In genomic region chr16:30775381-30776099, GRCh38 we compare ENCODE assay signal across 8 cellular contexts. TPM values are rescaled to one million over a fixed set of nuclear protein-coding genes. Genes with fewer than 3 reads are reported as not detected.
A peak's percentile ranks its signal among the peaks of the same experiment; 100 is the strongest.
DNase-seq lines count a peak whose midpoint lies in the region; ATAC-seq and TF ChIP-seq lines count a peak whose summit lies in the region.

No MANE protein-coding gene starts in this region.

- intact Hi-C loops in A673 (cut with micrococcal nuclease; ENCODE audit: unreplicated experiment): loop anchor here (5.0 kb wide), 1 partner anchor 147 kb away; the partner anchor contains the start of gene FBXL19
- intact Hi-C loops in Panc1 (cut with micrococcal nuclease; ENCODE audit: unreplicated experiment): no loop called here

- DNase-seq in A673 (ENCODE audit: low spot score) (peak; percentile 89), HK-2 (ENCODE audit: unreplicated experiment) (peak; percentile 80), Panc1 (ENCODE audit: low read depth, low spot score) (peak; percentile 63), fibroblast of the conjunctiva (ENCODE audit: low read depth) (peak; percentile 79)
- DNase-seq in activated effector memory CD4-positive, alpha-beta T cell treated with Interleukin-2 at 50 U/mL for 16 hours: peak; percentile 25
- DNase-seq in natural killer cell treated with Interleukin-12 subunit alpha and Interleukin-12 subunit beta and Interleukin-15 and Interleukin-18, amount 100 ng/mL, for 72 hours (ENCODE audit: low spot score): peak; percentile 70

- CTCF ChIA-PET in A673 (lab: Charles Lee) (no interaction called here), Panc1 (lab: Charles Lee) (interaction anchor here (0.6 kb wide), 1 partner anchor 360 kb away, joined by 3 read pairs; the partner anchor contains the start of gene PRSS8)

- ATAC-seq in GM18505 (IDR thresholded peaks at IDR 0.05; ENCODE audit: unreplicated experiment) (peak; percentile 49), Panc1 (peak; percentile 89)
- ATAC-seq in natural killer cell treated with Interleukin-12 subunit alpha and Interleukin-12 subunit beta and Interleukin-15 and Interleukin-18, amount 100 ng/mL, for 72 hours: peak; percentile 69 to 79

- H3K27me3 Mint-ChIP-seq in natural killer cell treated with Interleukin-12 subunit alpha and Interleukin-12 subunit beta and Interleukin-15 and Interleukin-18, amount 100 ng/mL, for 72 hours: peaks cover 3 to 9% of the 10 kb centered on the region in 2 donors

- no peak for TF ChIP-seq CTCF in A673 (conservative IDR thresholded peaks at IDR 0.05; ENCODE audit: low read depth, low read length)
- TF ChIP-seq CTCF in Panc1 (IDR thresholded peaks at IDR 0.05): no peak

- BruUV-seq in A673 (replicated peaks; lab: Mats Ljungman, UMichigan) (no TSS peak), Panc1 (replicated peaks; lab: Mats Ljungman, UMichigan) (no TSS peak)

- H3K9me3 Mint-ChIP-seq in natural killer cell treated with Interleukin-12 subunit alpha and Interleukin-12 subunit beta and Interleukin-15 and Interleukin-18, amount 100 ng/mL, for 72 hours: no peaks in the 10 kb centered on the region

- H3K4me3 Mint-ChIP-seq in natural killer cell treated with Interleukin-12 subunit alpha and Interleukin-12 subunit beta and Interleukin-15 and Interleukin-18, amount 100 ng/mL, for 72 hours: peak overlapping the region; percentile 70

- H3K4me1 ChIP-seq in A673 (ENCODE audit: insufficient read depth, low read length, poor library complexity, severe bottlenecking) (peaks cover 4% of the 10 kb centered on the region), Panc1 (ENCODE audit: control insufficient read depth, insufficient read depth, low read length) (peaks cover 17% of the 10 kb centered on the region), stomach smooth muscle (ENCODE audit: control insufficient read depth, insufficient read depth, low read length) (peaks cover 25% of the 10 kb centered on the region)

- TF ChIP-seq POLR2A in GM18505 (IDR thresholded peaks at IDR 0.05; ENCODE audit: borderline replicate concordance, extremely low read depth, insufficient read depth, insufficient read length): peak; percentile 58

- H3K27me3 ChIP-seq in A673 (replicated peaks; ENCODE audit: insufficient read depth, low read depth, low read length, poor library complexity): no peaks in the 10 kb centered on the region
- no peaks in the 10 kb centered on the region for H3K27me3 ChIP-seq in Panc1 (ENCODE audit: control insufficient read depth, insufficient read depth, low read length)
- no peaks in the 10 kb centered on the region for H3K27me3 ChIP-seq in stomach smooth muscle (ENCODE audit: control insufficient read depth in 1 of 2, insufficient read depth in 2 of 2, low read length in 2 of 2)

- H3K9me3 ChIP-seq in A673 (ENCODE audit: low read depth, low read length, poor library complexity, severe bottlenecking) (no peaks in the 10 kb centered on the region), Panc1 (ENCODE audit: control insufficient read depth, insufficient read depth, low read depth, low read length) (no peaks in the 10 kb centered on the region), stomach smooth muscle (ENCODE audit: control insufficient read depth in 2 of 2, low read length in 2 of 2) (no peaks in the 10 kb centered on the region)

- H3K4me3 ChIP-seq in A673 (ENCODE audit: low read depth, low read length, poor library complexity, severe bottlenecking) (peak overlapping the region; percentile 72), Panc1 (ENCODE audit: low read depth in 2 of 2, low read length in 2 of 2) (peak overlapping the region; percentile 68 to 94), stomach smooth muscle (ENCODE audit: low read length in 2 of 2) (peak overlapping the region; percentile 84 to 89)

- no peak overlapping the region for H3K27ac Mint-ChIP-seq in natural killer cell treated with Interleukin-12 subunit alpha and Interleukin-12 subunit beta and Interleukin-15 and Interleukin-18, amount 100 ng/mL, for 72 hours

- H3K4me1 Mint-ChIP-seq in natural killer cell treated with Interleukin-12 subunit alpha and Interleukin-12 subunit beta and Interleukin-15 and Interleukin-18, amount 100 ng/mL, for 72 hours (ENCODE audit: low read depth in 2 of 2): peaks cover 31 to 32% of the 10 kb centered on the region in 2 donors

- POLR2A ChIA-PET in A673 (lab: Charles Lee; ENCODE audit: low non-redundant PET) (interaction anchor here (0.6 to 0.7 kb wide), 2 partner anchors 18 to 31 kb away, joined by 3 to 12 read pairs; no protein-coding TSS in a partner anchor), Panc1 (lab: Charles Lee) (no interaction called here)

- H3K9ac ChIP-seq in stomach smooth muscle (ENCODE audit: low read length in 2 of 2): peak overlapping the region; percentile 81

- H3K27ac ChIP-seq in A673 (ENCODE audit: low read depth, low read length, poor library complexity, severe bottlenecking) (peak overlapping the region; percentile 90), Panc1 (ENCODE audit: low read length) (peak overlapping the region; percentile 98), stomach smooth muscle (ENCODE audit: low read length) (peak overlapping the region; percentile 81)

- peaks cover 18% of the 10 kb centered on the region for H3K36me3 Mint-ChIP-seq in natural killer cell treated with Interleukin-12 subunit alpha and Interleukin-12 subunit beta and Interleukin-15 and Interleukin-18, amount 100 ng/mL, for 72 hours

- in situ Hi-C loops in Panc1 (cut with HindIII; ENCODE audit: low pct_unique_long_range_greater_than_20kb, low sequenced_read_pairs): no loop called here

- H3K36me3 ChIP-seq in A673 (ENCODE audit: insufficient read depth, low read length, poor library complexity, severe bottlenecking): peaks cover 34% of the 10 kb centered on the region
- H3K36me3 ChIP-seq in Panc1 (ENCODE audit: control insufficient read depth, insufficient read depth, low read length): no peaks in the 10 kb centered on the region
- H3K36me3 ChIP-seq in stomach smooth muscle (ENCODE audit: control insufficient read depth in 2 of 2, insufficient read depth in 2 of 2, low read length in 2 of 2): peaks cover 19 to 28% of the 10 kb centered on the region in 2 donors

RNA-seq across cellular contexts. Expression of gene ZNF629, which starts 11.5 kb away (rescaled TPM):
- total RNA-seq in A673 (2021) (25.3 and 26.9 TPM in 2 replicates), Panc1 (2021; ENCODE audit: unreplicated experiment) (19.2 TPM)
- 19.8 TPM for polyA plus RNA-seq in Panc1 (2012; ENCODE audit: insufficient read length)
- total RNA-seq in natural killer cell treated with Interleukin-12 subunit alpha and Interleukin-12 subunit beta and Interleukin-15 and Interleukin-18, amount 100 ng/mL, for 72 hours: 1 to 10 TPM in 1 of 2 donors, under 1 TPM in 1; 0.98 to 3.8 TPM

RNA-seq across cellular contexts. Expression of gene RNF40, which starts 13.4 kb away (rescaled TPM):
- total RNA-seq in A673 (2021) (132 and 145 TPM in 2 replicates), Panc1 (2021; ENCODE audit: unreplicated experiment) (114 TPM)
- 86.3 TPM for polyA plus RNA-seq in Panc1 (2012; ENCODE audit: insufficient read length)
- total RNA-seq in natural killer cell treated with Interleukin-12 subunit alpha and Interleukin-12 subunit beta and Interleukin-15 and Interleukin-18, amount 100 ng/mL, for 72 hours: 100 to 1,000 TPM; 120 to 161 TPM

RNA-seq across cellular contexts. Expression of gene CFAP119, which starts 13.7 kb away (rescaled TPM):
- 11.7 and 14.1 TPM in 2 replicates for total RNA-seq in A673 (2021)
- total RNA-seq in Panc1 (2021; ENCODE audit: unreplicated experiment): 21.0 TPM
- polyA plus RNA-seq in Panc1 (2012; ENCODE audit: insufficient read length): 13.2 TPM
- total RNA-seq in natural killer cell treated with Interleukin-12 subunit alpha and Interleukin-12 subunit beta and Interleukin-15 and Interleukin-18, amount 100 ng/mL, for 72 hours: 10 to 100 TPM in 1 of 2 donors, 1 to 10 TPM in 1; 3.4 to 17.0 TPM

RNA-seq across cellular contexts. Expression of gene PHKG2, which starts 27.3 kb away (rescaled TPM):
- total RNA-seq in A673 (2021) (35.3 and 37.8 TPM in 2 replicates), Panc1 (2021; ENCODE audit: unreplicated experiment) (43.1 TPM)
- polyA plus RNA-seq in Panc1 (2012; ENCODE audit: insufficient read length): 31.5 TPM
- total RNA-seq in natural killer cell treated with Interleukin-12 subunit alpha and Interleukin-12 subunit beta and Interleukin-15 and Interleukin-18, amount 100 ng/mL, for 72 hours: 10 to 100 TPM; 50.2 to 63.8 TPM

Comparison
In these comparisons a context has a peak if more than half of its experiments do, and no peak if none do; other contexts are left out.
1. Peak in every context shown above with its lines: DNase-seq, ATAC-seq, H3K4me3 ChIP-seq and H3K27ac ChIP-seq.
2. DNase-seq: peak in every context shown above with its lines; median percentile 89 in A673; 80 in HK-2; 79 in fibroblast of the conjunctiva; 70 in natural killer cell treated with Interleukin-12 subunit alpha and Interleukin-12 subunit beta and Interleukin-15 and Interleukin-18, amount 100 ng/mL, for 72 hours; 63 in Panc1; 25 in activated effector memory CD4-positive, alpha-beta T cell treated with Interleukin-2 at 50 U/mL for 16 hours.